ENCODE assay signal across 22 cellular contexts in genomic region chr7:92161271-92161670, GRCh38. TPM values are rescaled to one million over a fixed set of nuclear protein-coding genes. Genes with fewer than 3 reads are reported as not detected.
"Had no signal": no experiment of that assay in that cellular context is flagged by ENCODE, and none has a peak within 500 bp of the region (broad histone marks: within the 10 kb centered on the region; RNA-seq: fewer than 3 reads in every experiment).

No MANE protein-coding gene starts in this region.

- H3K9me3 ChIP-seq: gastroesophageal sphincter, left lung, lower lobe of right lung, right atrium auricular region, sigmoid colon, stomach, uterus had no signal

- H3K4me1 ChIP-seq: gastroesophageal sphincter, left lung, lower lobe of right lung, right atrium auricular region, sigmoid colon, stomach, uterus had no signal

- H3K27me3 ChIP-seq: dorsolateral prefrontal cortex, gastroesophageal sphincter, left lung, right atrium auricular region, sigmoid colon, stomach, uterus had no signal

- H3K27ac ChIP-seq: dorsolateral prefrontal cortex, gastroesophageal sphincter, left lung, lower lobe of right lung, right atrium auricular region, sigmoid colon, skin epidermis, stomach, uterus had no signal

- DNase-seq: cortex of kidney; dorsolateral prefrontal cortex; effector CD8-positive, alpha-beta T cell; foreskin fibroblast; glutamatergic neuron; immature natural killer cell; left lung; lower lobe of right lung; natural killer cell; posterior cingulate gyrus; sigmoid colon; stimulated activated CD4-positive, alpha-beta T cell treated with anti-CD3 and anti-CD28 coated beads, Interleukin-2, amount 100 ng/mL, for 24 hours; stimulated activated naive CD4-positive, alpha-beta T cell; stomach; uterus had no signal

- H3K36me3 ChIP-seq: gastroesophageal sphincter, left lung, lower lobe of right lung, right atrium auricular region, sigmoid colon, stomach, uterus had no signal

- H3K4me3 ChIP-seq: dorsolateral prefrontal cortex, gastroesophageal sphincter, left lung, lower lobe of right lung, right atrium auricular region, sigmoid colon, skin epidermis, stomach, uterus had no signal

- ATAC-seq: esophagus mucosa, gastroesophageal sphincter, left lung, lower lobe of right lung, natural killer cell had no signal

RNA-seq across cellular contexts. Expression of gene LRRD1, which starts 17.7 kb away (rescaled TPM):
- total RNA-seq: esophagus mucosa, lower lobe of right lung, mucosa of gallbladder, natural killer cell, osteocyte, pulmonary artery endothelial cell had no signal
